ENCODE assay signal across 2 cellular contexts in genomic region chr5:127016722-127017121, GRCh38. TPM values are rescaled to one million over a fixed set of nuclear protein-coding genes. Genes with fewer than 3 reads are reported as not detected.
"Had no signal": no experiment of that assay in that cellular context is flagged by ENCODE, and none has a peak within 500 bp of the region (broad histone marks: within the 10 kb centered on the region; RNA-seq: fewer than 3 reads in every experiment).

No MANE protein-coding gene starts in this region.

RNA-seq across cellular contexts. Expression of gene C5orf63, which starts 56.6 kb away (rescaled TPM):
- total RNA-seq: smooth muscle cell had no signal
- polyA plus RNA-seq: neural cell had no signal
